Comparison of ENCODE assay signal across 23 cellular contexts in the genomic region with DNA sequence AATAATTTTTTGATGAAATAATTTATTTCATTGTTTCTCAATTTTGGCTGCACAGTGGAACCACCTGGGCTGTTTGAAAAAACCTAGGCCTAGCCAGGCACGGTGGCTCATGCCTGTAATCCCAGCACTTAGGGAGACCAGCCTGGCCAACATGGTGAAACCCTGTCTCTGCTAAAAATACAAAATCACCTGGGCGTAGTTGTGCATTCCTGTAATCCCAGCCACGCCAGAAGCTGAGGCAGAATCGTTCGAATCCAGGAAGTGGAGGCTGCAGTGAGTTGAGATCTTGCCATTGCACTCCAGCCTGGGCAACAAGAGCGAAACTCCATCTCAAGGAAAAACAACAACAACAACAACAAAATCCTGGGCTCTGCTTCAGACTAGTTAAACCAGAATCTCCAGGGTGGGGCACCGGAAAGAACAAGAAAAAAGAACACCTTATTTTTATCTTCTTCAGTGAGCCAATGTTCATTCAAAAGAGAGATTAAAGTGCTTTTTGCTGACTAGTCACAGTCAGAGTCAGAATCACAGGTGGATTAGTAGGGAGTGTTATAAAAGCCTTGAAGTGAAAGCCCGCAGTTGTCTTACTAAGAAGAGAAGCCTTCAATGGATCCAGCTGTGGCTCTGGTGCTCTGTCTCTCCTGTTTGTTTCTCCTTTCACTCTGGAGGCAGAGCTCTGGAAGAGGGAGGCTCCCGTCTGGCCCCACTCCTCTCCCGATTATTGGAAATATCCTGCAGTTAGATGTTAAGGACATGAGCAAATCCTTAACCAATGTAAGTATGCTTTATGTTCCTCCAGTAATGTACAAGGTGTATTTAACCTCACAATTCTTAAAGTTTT. TPM values are rescaled to one million over a fixed set of nuclear protein-coding genes. Genes with fewer than 3 reads are reported as not detected.
DNase-seq lines count a peak whose midpoint lies in the region; ATAC-seq and TF ChIP-seq lines count a peak whose summit lies in the region.
"Had no signal": no experiment of that assay in that cellular context is flagged by ENCODE, and none has a peak within 500 bp of the region (broad histone marks: within the 10 kb centered on the region; RNA-seq: fewer than 3 reads in every experiment).

A gene (plus strand): TSS at position 516 of the 841 bp plus-strand sequence. CDS start 91 bp downstream, at position 607.

- no CpG with 5 or more reads among the region's 10 CpGs for WGBS in trophoblast cell (ENCODE audit: extremely low coverage, insufficient coverage, insufficient read length)

- no peak within 1 kb of the TSS for H4K8ac ChIP-seq in trophoblast cell (ENCODE audit: low read depth, low read length)

- H2BK120ac ChIP-seq in trophoblast cell (ENCODE audit: insufficient read depth, low read length, poor library complexity), result peak within 1 kb of the TSS; percentile 43

- H3K4me2 ChIP-seq in trophoblast cell (ENCODE audit: low read length) (no peak within 1 kb of the TSS), MM.1S (ENCODE audit: low read depth, low read length) (no peak within 1 kb of the TSS)

- H3K27me3 ChIP-seq in colonic mucosa, result no peaks in the 10 kb centered on the region
- no peaks in the 10 kb centered on the region for H3K27me3 ChIP-seq in left lung
- no peaks in the 10 kb centered on the region for H3K27me3 ChIP-seq in trophoblast cell (ENCODE audit: insufficient read depth, low read length)
- no peaks in the 10 kb centered on the region for H3K27me3 ChIP-seq in MM.1S (replicated peaks; ENCODE audit: insufficient read depth, low read length)
- H3K27me3 ChIP-seq in dorsolateral prefrontal cortex, result peaks cover 0 to 2% (median 0%) of the 10 kb centered on the region in 45 donors
- H3K27me3 ChIP-seq: esophagus muscularis mucosa, tibial nerve had no signal

- peak; percentile 45 for ATAC-seq in left lung
- ATAC-seq: effector memory CD8-positive, alpha-beta T cell; naive thymus-derived CD4-positive, alpha-beta T cell had no signal

- H2AFZ ChIP-seq in trophoblast cell (ENCODE audit: insufficient read depth, low read length, poor library complexity) (no peak within 1 kb of the TSS), MM.1S (ENCODE audit: low read length) (no peak within 1 kb of the TSS)

- no peak within 1 kb of the TSS for H3K23ac ChIP-seq in trophoblast cell (ENCODE audit: low read length)

- H3K4ac ChIP-seq in trophoblast cell (ENCODE audit: low read depth, low read length), result no peak within 1 kb of the TSS

- H2AK5ac ChIP-seq in trophoblast cell (ENCODE audit: low read length), result no peak within 1 kb of the TSS

- no peaks in the 10 kb centered on the region for H4K20me1 ChIP-seq in MM.1S (ENCODE audit: insufficient read depth, low read length)

- TF ChIP-seq CTCF in colonic mucosa (IDR thresholded peaks at IDR 0.05), result no peak
- TF ChIP-seq CTCF in left lung (IDR thresholded peaks at IDR 0.05), result no peak
- TF ChIP-seq CTCF in MM.1S (IDR thresholded peaks at IDR 0.05; ENCODE audit: low read length), result no peak
- TF ChIP-seq CTCF in dorsolateral prefrontal cortex (IDR thresholded peaks at IDR 0.05 in 54 of 56, conservative IDR thresholded peaks at IDR 0.05 in 2 of 56; ENCODE audit: low read depth in 1 of 56, partially characterized antibody in 56 of 56), result no peak

- H2BK12ac ChIP-seq in trophoblast cell (ENCODE audit: low read length), result peak within 1 kb of the TSS; percentile 31

- H3K79me1 ChIP-seq in trophoblast cell (ENCODE audit: low read length), result no peaks in the 10 kb centered on the region

- peak within 1 kb of the TSS; percentile 21 for H2BK5ac ChIP-seq in trophoblast cell (ENCODE audit: low read depth, low read length, poor library complexity)

- H3K79me2 ChIP-seq in trophoblast cell (ENCODE audit: control insufficient read depth, insufficient read depth, low read length, poor library complexity), result no peaks in the 10 kb centered on the region
- H3K79me2 ChIP-seq in MM.1S (ENCODE audit: low read length), result no peaks in the 10 kb centered on the region

- no peaks in the 10 kb centered on the region for H3K9me2 ChIP-seq in MM.1S (replicated peaks; ENCODE audit: insufficient read depth, low read length)

- H3K4me1 ChIP-seq in colonic mucosa (peaks cover 3% of the 10 kb centered on the region), left lung (no peaks in the 10 kb centered on the region), trophoblast cell (ENCODE audit: control insufficient read depth in 1 of 2, insufficient read depth in 2 of 2, low read length in 2 of 2) (peaks cover 0 to 5% of the 10 kb centered on the region in 2 experiments), MM.1S (ENCODE audit: low read length) (no peaks in the 10 kb centered on the region)
- H3K4me1 ChIP-seq: esophagus muscularis mucosa, tibial nerve had no signal

- H3K9me3 ChIP-seq in colonic mucosa (no peaks in the 10 kb centered on the region), left lung (peaks cover 0 to 13% of the 10 kb centered on the region in 2 donors), trophoblast cell (ENCODE audit: insufficient read depth, low read depth, low read length) (no peaks in the 10 kb centered on the region), MM.1S (replicated peaks; ENCODE audit: insufficient read depth, low read length) (no peaks in the 10 kb centered on the region)

- peak within 1 kb of the TSS; percentile 18 for H4K12ac ChIP-seq in trophoblast cell (ENCODE audit: low read depth, low read length)

- H3K18ac ChIP-seq in trophoblast cell (ENCODE audit: low read length), result no peak within 1 kb of the TSS

- no peaks in the 10 kb centered on the region for H3K36me3 ChIP-seq in colonic mucosa
- H3K36me3 ChIP-seq in left lung, result no peaks in the 10 kb centered on the region
- no peaks in the 10 kb centered on the region for H3K36me3 ChIP-seq in trophoblast cell (ENCODE audit: control insufficient read depth in 1 of 2, insufficient read depth in 2 of 2, low read length in 2 of 2)
- H3K36me3 ChIP-seq in MM.1S (replicated peaks; ENCODE audit: insufficient read depth, low read length), result no peaks in the 10 kb centered on the region
- H3K36me3 ChIP-seq: esophagus muscularis mucosa, tibial nerve had no signal

- H3K27ac ChIP-seq in colonic mucosa (peak within 1 kb of the TSS; percentile 63), left lung (peak within 1 kb of the TSS in 1 of 2 donors; percentile 33), trophoblast cell (ENCODE audit: low read depth, low read length) (peak within 1 kb of the TSS; percentile 8), MM.1S (ENCODE audit: low read length) (no peak within 1 kb of the TSS), dorsolateral prefrontal cortex (no peak within 1 kb of the TSS)
- H3K27ac ChIP-seq: C4-2B, esophagus muscularis mucosa, tibial nerve had no signal

- no peak within 1 kb of the TSS for H4K91ac ChIP-seq in trophoblast cell (ENCODE audit: low read depth, low read length)

- no peak within 1 kb of the TSS for H3K4me3 ChIP-seq in colonic mucosa
- H3K4me3 ChIP-seq in left lung, result no peak within 1 kb of the TSS
- no peak within 1 kb of the TSS for H3K4me3 ChIP-seq in trophoblast cell (ENCODE audit: low read depth, low read length)
- no peak within 1 kb of the TSS for H3K4me3 ChIP-seq in MM.1S (ENCODE audit: low read length)
- no peak within 1 kb of the TSS for H3K4me3 ChIP-seq in dorsolateral prefrontal cortex
- H3K4me3 ChIP-seq: esophagus muscularis mucosa, tibial nerve had no signal

- H3K14ac ChIP-seq in trophoblast cell (ENCODE audit: low read length), result no peak within 1 kb of the TSS

- H3K9ac ChIP-seq in colonic mucosa (ENCODE audit: low read depth in 2 of 2, low read length in 2 of 2), result peak within 1 kb of the TSS in 1 of 2 donors; percentile 23
- H3K9ac ChIP-seq in trophoblast cell (ENCODE audit: low read length), result no peak within 1 kb of the TSS
- no peak within 1 kb of the TSS for H3K9ac ChIP-seq in MM.1S (ENCODE audit: low read length)

- intact Hi-C loops in colonic mucosa (cut with DNase I) (no loop called here), left lung (cut with DNase I) (no loop called here), dorsolateral prefrontal cortex (cut with DNase I) (no loop called here)

- H3F3A ChIP-seq in MM.1S (ENCODE audit: insufficient read depth, low read length), result no peaks in the 10 kb centered on the region

- DNase-seq in colonic mucosa (no peak), left lung (no peak), trophoblast cell (peak in 1 of 2 donors; percentile 4), HUDEP-2 (lab: John Stamatoyannopoulos, UW; ENCODE audit: unreplicated experiment in 76 of 76) (no peak), MM.1S (no peak), cerebellum (ENCODE audit: low spot score) (no peak), dorsolateral prefrontal cortex (no peak)
- DNase-seq: activated CD4-positive, alpha-beta T cell treated with anti-CD3 and anti-CD28 coated beads, Interleukin-2, amount 50 U/mL, for 4 hours; activated naive CD4-positive, alpha-beta T cell treated with anti-CD3 and anti-CD28 coated beads for 36 hours; amniotic stem cell; DND-41; effector memory CD8-positive, alpha-beta T cell; naive thymus-derived CD4-positive, alpha-beta T cell; NCI-H1105; NCI-H2029 treated with DMSO at 0.1 percent for 48 hours; NCI-H446; stimulated activated CD8-positive, alpha-beta memory T cell treated with anti-CD3 and anti-CD28 coated beads, Interleukin-4, amount 100 ng/mL, for 48 hours; T-helper 1 cell had no signal

RNA-seq across cellular contexts. Expression of the gene that starts here (rescaled TPM):
- total RNA-seq in colonic mucosa, result 1 to 10 TPM; 5.6 to 6.8 TPM
- 1 to 10 TPM in 1 of 2 donors, under 1 TPM in 1; 0.47 to 2.1 TPM for total RNA-seq in left lung
- polyA plus RNA-seq in trophoblast cell (2013), result 15.5 and 16.9 TPM in 2 replicates
- not detected for total RNA-seq in cerebellum
- total RNA-seq in dorsolateral prefrontal cortex, result 1 to 10 TPM in 1 of 120 experiments, under 1 TPM in 48, not detected in 71; 0.19 to 1.2 (median 0.38) TPM
- total RNA-seq: naive thymus-derived CD4-positive, alpha-beta T cell; omental fat pad; skeletal muscle tissue; tibial nerve had no signal
- polyA plus RNA-seq: naive thymus-derived CD4-positive, alpha-beta T cell had no signal

Comparison
In these comparisons a context has a peak if more than half of its experiments do, and no peak if none do; other contexts are left out.
1. H3K27ac ChIP-seq: peak in colonic mucosa (single experiment) and trophoblast cell (single experiment); none in MM.1S (single experiment) and dorsolateral prefrontal cortex (0 of 59).